In the genomic region with DNA sequence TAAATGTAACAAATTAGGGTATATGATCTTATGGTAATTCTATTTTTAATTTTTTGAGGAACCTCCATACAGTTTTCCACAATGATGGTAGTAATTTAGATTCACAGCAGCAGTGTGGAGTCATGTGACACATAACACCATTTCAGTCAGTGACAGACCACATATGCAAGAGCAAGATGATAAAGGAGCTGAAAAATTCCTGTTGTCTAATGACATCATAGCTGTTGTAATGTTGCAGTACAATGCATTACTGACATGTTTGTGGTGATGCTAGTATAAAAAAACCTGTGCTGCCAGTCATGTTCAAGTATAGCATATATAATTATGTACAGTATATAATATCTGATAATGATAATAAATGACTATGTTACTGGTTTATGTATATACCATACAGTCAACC, we compare ENCODE assay signal across 19 cellular contexts. TPM values are rescaled to one million over a fixed set of nuclear protein-coding genes. Genes with fewer than 3 reads are reported as not detected.
"Had no signal": no experiment of that assay in that cellular context is flagged by ENCODE, and none has a peak within 500 bp of the region (broad histone marks: within the 10 kb centered on the region; RNA-seq: fewer than 3 reads in every experiment).

No MANE protein-coding gene starts in this region.

- H3K4me3 ChIP-seq: left ventricle myocardium inferior had no signal

- ATAC-seq: esophagus mucosa, foreskin keratinocyte had no signal

- DNase-seq: activated B cell treated with CpG ODN at 0.5 μM for 24 hours; activated CD4-positive, alpha-beta memory T cell treated with anti-CD3 and anti-CD28 coated beads for 36 hours; activated CD4-positive, alpha-beta T cell treated with anti-CD3 and anti-CD28 coated beads for 4 hours; activated naive CD8-positive, alpha-beta T cell treated with anti-CD3 and anti-CD28 coated beads for 36 hours; activated T-cell treated with anti-CD3 and anti-CD28 coated beads for 4 hours; amygdala; cortex of kidney; glutamatergic neuron; hypothalamus; left ventricle myocardium inferior; mammary epithelial cell; nephron progenitor cell; nucleus accumbens; stimulated activated CD4-positive, alpha-beta T cell treated with anti-CD3 and anti-CD28 coated beads, Interleukin-1b, Interleukin-23, amount 100 ng/mL, for 48 hours; stimulated activated CD8-positive, alpha-beta memory T cell treated with anti-CD3 and anti-CD28 coated beads, Interleukin-4, amount 100 ng/mL, for 48 hours; stimulated activated naive CD4-positive, alpha-beta T cell had no signal

- H3K27ac ChIP-seq: foreskin keratinocyte, left ventricle myocardium inferior had no signal

- H3K36me3 ChIP-seq: left ventricle myocardium inferior had no signal

- H3K4me1 ChIP-seq: foreskin keratinocyte, left ventricle myocardium inferior had no signal

- H3K27me3 ChIP-seq: foreskin keratinocyte had no signal

RNA-seq across cellular contexts. Expression of gene EMCN, which starts 28.5 kb away (rescaled TPM):
- total RNA-seq: activated B cell treated with CpG ODN at 0.5 μM for 24 hours; activated CD4-positive, alpha-beta memory T cell treated with anti-CD3 and anti-CD28 coated beads for 36 hours; activated naive CD8-positive, alpha-beta T cell treated with anti-CD3 and anti-CD28 coated beads for 36 hours; foreskin keratinocyte; mammary epithelial cell; myocyte had no signal
- polyA plus RNA-seq: foreskin keratinocyte, mammary epithelial cell had no signal
